Comparison of ENCODE assay signal across 10 cellular contexts in genomic region chr12:11862794-11863193, GRCh38.
DNase-seq lines count a peak whose midpoint lies in the region; ATAC-seq and TF ChIP-seq lines count a peak whose summit lies in the region.
"Had no signal": no experiment of that assay in that cellular context is flagged by ENCODE, and none has a peak within 500 bp of the region (broad histone marks: within the 10 kb centered on the region; RNA-seq: fewer than 3 reads in every experiment).

No MANE protein-coding gene starts in this region.

- no peaks in the 10 kb centered on the region for H3K36me3 ChIP-seq in colonic mucosa
- peaks cover 4% of the 10 kb centered on the region in 2 donors for H3K36me3 ChIP-seq in lung (ENCODE audit: control insufficient read depth in 2 of 2, insufficient read depth in 2 of 2, low read length in 2 of 2)
- H3K36me3 ChIP-seq in upper lobe of left lung: peaks cover 0 to 1% (median 0%) of the 10 kb centered on the region in 4 donors
- no peaks in the 10 kb centered on the region for H3K36me3 ChIP-seq in Caco-2 (ENCODE audit: control insufficient read depth, insufficient read depth, low read length)

- H3K4me1 ChIP-seq in colonic mucosa (no peaks in the 10 kb centered on the region), lung (ENCODE audit: control insufficient read depth in 2 of 2, insufficient read depth in 2 of 2, low read length in 2 of 2) (peaks cover 14 to 35% of the 10 kb centered on the region in 2 donors), upper lobe of left lung (peaks cover 28 to 41% (median 38%) of the 10 kb centered on the region in 4 donors), Caco-2 (peaks cover 9% of the 10 kb centered on the region)

- H3K27me3 ChIP-seq in colonic mucosa: no peaks in the 10 kb centered on the region
- no peaks in the 10 kb centered on the region for H3K27me3 ChIP-seq in lung (ENCODE audit: control insufficient read depth, insufficient read depth)
- no peaks in the 10 kb centered on the region for H3K27me3 ChIP-seq in upper lobe of left lung
- H3K27me3 ChIP-seq in Caco-2 (replicated peaks; ENCODE audit: control insufficient read depth, insufficient read depth, low read length): no peaks in the 10 kb centered on the region

- ATAC-seq in lung (ENCODE audit: insufficient read depth, low FRiP score) (no peak), upper lobe of left lung (ENCODE audit: low FRiP score in 2 of 2) (peak in 1 of 2 donors; percentile 69), GM21576 (IDR thresholded peaks at IDR 0.05; ENCODE audit: unreplicated experiment) (no peak)

- H3K4me1 Mint-ChIP-seq in activated CD4-positive, alpha-beta T cell treated with anti-CD3 and anti-CD28 coated beads, Interleukin-2, amount 10 ng/mL, durations not matched to agents 24 days and 14 days: peaks cover 57% of the 10 kb centered on the region
- peaks cover 15% of the 10 kb centered on the region for H3K4me1 Mint-ChIP-seq in activated CD4-positive, alpha-beta T cell treated with anti-CD3 and anti-CD28 coated beads, Interleukin-2, amount 10 ng/mL, durations not matched to agents 7 days and 5 days
- peaks cover 16% of the 10 kb centered on the region for H3K4me1 Mint-ChIP-seq in Caco-2 (ENCODE audit: low read depth, unreplicated experiment)

- CTCF ChIA-PET in activated CD4-positive, alpha-beta T cell treated with anti-CD3 and anti-CD28 coated beads, Interleukin-2, amount 10 ng/mL, durations not matched to agents 7 days and 5 days (lab: Charles Lee): no interaction called here
- CTCF ChIA-PET in Caco-2 (lab: Charles Lee): no interaction called here

- no TSS peak for BruUV-seq in Caco-2 (replicated peaks; lab: Mats Ljungman, UMichigan)

- 56 to 64% methylated on average over 5 of the region's 5 CpGs for WGBS in lung, 2 donors
- WGBS in upper lobe of left lung, 2 donors: 43 to 58% methylated on average over 5 of the region's 5 CpGs

- no peak for TF ChIP-seq POLR2A in upper lobe of left lung (IDR thresholded peaks at IDR 0.05)

- H3K36me3 Mint-ChIP-seq in activated CD4-positive, alpha-beta T cell treated with anti-CD3 and anti-CD28 coated beads, Interleukin-2, amount 10 ng/mL, durations not matched to agents 24 days and 14 days (ENCODE audit: low read depth): peaks cover 89% of the 10 kb centered on the region
- peaks cover 76% of the 10 kb centered on the region for H3K36me3 Mint-ChIP-seq in activated CD4-positive, alpha-beta T cell treated with anti-CD3 and anti-CD28 coated beads, Interleukin-2, amount 10 ng/mL, durations not matched to agents 7 days and 5 days (ENCODE audit: low read depth)
- H3K36me3 Mint-ChIP-seq in Caco-2 (ENCODE audit: insufficient read depth, unreplicated experiment): no peaks in the 10 kb centered on the region

- H3K27ac ChIP-seq in colonic mucosa: peak overlapping the region; percentile 41
- H3K27ac ChIP-seq in lung (ENCODE audit: low read depth in 1 of 2, low read length in 1 of 2): peak overlapping the region; percentile 70 to 79
- peak overlapping the region; percentile 76 to 90 (median 80) for H3K27ac ChIP-seq in upper lobe of left lung

- TF ChIP-seq EP300 in upper lobe of left lung (IDR thresholded peaks at IDR 0.05): no peak

- TF ChIP-seq CTCF in colonic mucosa (IDR thresholded peaks at IDR 0.05): no peak
- TF ChIP-seq CTCF in lung (IDR thresholded peaks at IDR 0.05; ENCODE audit: control extremely low read depth, extremely low read depth): no peak
- TF ChIP-seq CTCF in upper lobe of left lung (IDR thresholded peaks at IDR 0.05): no peak
- TF ChIP-seq CTCF in Caco-2 (IDR thresholded peaks at IDR 0.05; ENCODE audit: insufficient read depth in 1 of 2, low read depth in 1 of 2, low read length in 1 of 2, severe bottlenecking in 1 of 2, unreplicated experiment in 1 of 2): no peak

- H3K4me3 Mint-ChIP-seq in activated CD4-positive, alpha-beta T cell treated with anti-CD3 and anti-CD28 coated beads, Interleukin-2, amount 10 ng/mL, durations not matched to agents 24 days and 14 days: no peak overlapping the region
- H3K4me3 Mint-ChIP-seq in activated CD4-positive, alpha-beta T cell treated with anti-CD3 and anti-CD28 coated beads, Interleukin-2, amount 10 ng/mL, durations not matched to agents 7 days and 5 days: no peak overlapping the region
- H3K4me3 Mint-ChIP-seq in Caco-2 (ENCODE audit: unreplicated experiment): no peak overlapping the region
- H3K4me3 Mint-ChIP-seq: stimulated activated naive CD8-positive, alpha-beta T cell treated with anti-CD3 and anti-CD28 coated beads, Interleukin-15, Interleukin-2, amounts not matched to agents 100 ng/mL and 50 ng/mL, for 24 hours had no signal

- peaks cover 26% of the 10 kb centered on the region for H3K9me3 Mint-ChIP-seq in activated CD4-positive, alpha-beta T cell treated with anti-CD3 and anti-CD28 coated beads, Interleukin-2, amount 10 ng/mL, durations not matched to agents 24 days and 14 days
- H3K9me3 Mint-ChIP-seq in activated CD4-positive, alpha-beta T cell treated with anti-CD3 and anti-CD28 coated beads, Interleukin-2, amount 10 ng/mL, durations not matched to agents 7 days and 5 days: peaks cover 17% of the 10 kb centered on the region
- peaks cover 38% of the 10 kb centered on the region for H3K9me3 Mint-ChIP-seq in Caco-2 (ENCODE audit: unreplicated experiment)

- H3K4me3 ChIP-seq in colonic mucosa (no peak overlapping the region), lung (no peak overlapping the region), upper lobe of left lung (no peak overlapping the region), Caco-2 (ENCODE audit: low read depth, low read length) (no peak overlapping the region)

- no peak overlapping the region for H3K9ac ChIP-seq in colonic mucosa (ENCODE audit: low read depth in 2 of 2, low read length in 2 of 2)

- H3K27ac Mint-ChIP-seq in activated CD4-positive, alpha-beta T cell treated with anti-CD3 and anti-CD28 coated beads, Interleukin-2, amount 10 ng/mL, durations not matched to agents 24 days and 14 days: peak overlapping the region; percentile 60
- H3K27ac Mint-ChIP-seq in activated CD4-positive, alpha-beta T cell treated with anti-CD3 and anti-CD28 coated beads, Interleukin-2, amount 10 ng/mL, durations not matched to agents 7 days and 5 days: no peak overlapping the region
- no peak overlapping the region for H3K27ac Mint-ChIP-seq in Caco-2 (ENCODE audit: unreplicated experiment)

- POLR2A ChIA-PET in activated CD4-positive, alpha-beta T cell treated with anti-CD3 and anti-CD28 coated beads, Interleukin-2, amount 10 ng/mL, durations not matched to agents 7 days and 5 days (lab: Charles Lee): no interaction called here
- POLR2A ChIA-PET in Caco-2 (lab: Charles Lee): no interaction called here

- no peaks in the 10 kb centered on the region for H3K27me3 Mint-ChIP-seq in activated CD4-positive, alpha-beta T cell treated with anti-CD3 and anti-CD28 coated beads, Interleukin-2, amount 10 ng/mL, durations not matched to agents 24 days and 14 days
- no peaks in the 10 kb centered on the region for H3K27me3 Mint-ChIP-seq in activated CD4-positive, alpha-beta T cell treated with anti-CD3 and anti-CD28 coated beads, Interleukin-2, amount 10 ng/mL, durations not matched to agents 7 days and 5 days
- H3K27me3 Mint-ChIP-seq in Caco-2 (ENCODE audit: insufficient read depth, unreplicated experiment): no peaks in the 10 kb centered on the region
- H3K27me3 Mint-ChIP-seq: stimulated activated naive CD8-positive, alpha-beta T cell treated with anti-CD3 and anti-CD28 coated beads, Interleukin-15, Interleukin-2, amounts not matched to agents 100 ng/mL and 50 ng/mL, for 24 hours had no signal

- no peaks in the 10 kb centered on the region for H3K9me3 ChIP-seq in colonic mucosa
- H3K9me3 ChIP-seq in lung (ENCODE audit: control insufficient read depth in 2 of 2, insufficient read depth in 1 of 2, low read length in 1 of 2): peaks cover 0 to 2% of the 10 kb centered on the region in 2 donors
- H3K9me3 ChIP-seq in upper lobe of left lung: peaks cover 0 to 10% (median 7%) of the 10 kb centered on the region in 4 donors
- peaks cover 18% of the 10 kb centered on the region for H3K9me3 ChIP-seq in Caco-2

- no peak for DNase-seq in activated CD4-positive, alpha-beta T cell treated with anti-CD3 and anti-CD28 coated beads, Interleukin-2, amount 10 ng/mL, durations not matched to agents 24 days and 14 days
- no peak for DNase-seq in activated CD4-positive, alpha-beta T cell treated with anti-CD3 and anti-CD28 coated beads, Interleukin-2, amount 10 ng/mL, durations not matched to agents 7 days and 5 days
- DNase-seq in colonic mucosa (no peak), lung (ENCODE audit: low spot score) (no peak), upper lobe of left lung (no peak), Caco-2 (no peak), COR-L47 (lab: John Stamatoyannopoulos, UW) (no peak)
- DNase-seq: NCI-H2029 treated with DMSO at 0.1 percent for 48 hours had no signal

- intact Hi-C loops in activated CD4-positive, alpha-beta T cell treated with anti-CD3 and anti-CD28 coated beads, Interleukin-2, amount 10 ng/mL, durations not matched to agents 24 days and 14 days (cut with micrococcal nuclease): loop anchor here (2.0 to 10.0 kb wide), 2 partner anchors 40 to 278 kb away; no protein-coding TSS in a partner anchor
- intact Hi-C loops in colonic mucosa (cut with DNase I): no loop called here
- intact Hi-C loops in Caco-2 (cut with micrococcal nuclease; ENCODE audit: unreplicated experiment): no loop called here
